ENCODE assay signal across 24 cellular contexts in the genomic region with DNA sequence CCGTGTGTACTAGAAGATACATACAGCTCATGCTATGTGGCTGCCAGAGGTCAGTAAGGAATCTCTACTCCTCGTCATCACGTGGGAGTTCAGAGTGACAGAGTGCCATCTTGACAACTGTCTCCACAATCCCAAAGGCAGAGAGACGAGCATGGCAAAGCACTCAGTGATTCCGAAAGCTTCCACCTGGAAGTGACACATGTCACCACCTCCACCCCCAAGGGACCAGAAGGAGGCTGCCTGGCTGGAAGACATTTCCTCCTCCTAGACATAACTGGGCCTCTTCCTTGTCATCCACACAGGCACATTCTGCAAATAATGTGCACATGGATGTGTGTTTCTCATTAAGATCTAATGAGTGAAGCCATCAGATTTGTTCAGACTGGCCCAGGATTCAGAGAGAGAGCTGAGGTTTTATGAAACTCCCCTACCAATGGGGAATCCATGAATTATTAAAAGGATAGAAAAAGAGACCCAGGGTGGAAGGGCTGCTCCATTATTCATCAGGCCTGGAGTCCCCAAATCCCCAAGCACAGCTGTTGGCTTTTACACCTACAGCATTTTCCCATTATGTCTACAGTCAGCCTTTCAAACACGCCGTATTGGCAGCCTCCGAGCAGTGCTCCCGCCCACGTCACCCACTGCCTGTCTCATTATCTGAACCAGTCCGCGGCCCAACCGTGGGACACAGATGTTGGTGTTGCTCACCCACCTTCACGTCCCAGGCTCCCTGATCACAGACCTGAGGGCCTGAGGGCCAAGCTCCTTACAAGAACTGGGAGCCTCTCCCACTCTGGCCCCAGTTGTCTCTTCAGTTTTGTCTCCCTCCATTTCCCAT. TPM values are rescaled to one million over a fixed set of nuclear protein-coding genes. Genes with fewer than 3 reads are reported as not detected.
A peak's percentile ranks its signal among the peaks of the same experiment; 100 is the strongest.
DNase-seq lines count a peak whose midpoint lies in the region; ATAC-seq and TF ChIP-seq lines count a peak whose summit lies in the region.
"Had no signal": no experiment of that assay in that cellular context is flagged by ENCODE, and none has a peak within 500 bp of the region (broad histone marks: within the 10 kb centered on the region; RNA-seq: fewer than 3 reads in every experiment).

No MANE protein-coding gene starts in this region.

- H3K4me3 ChIP-seq in sigmoid colon: no peak overlapping the region
- H3K4me3 ChIP-seq: HAP-1 had no signal

- H3K36me3 ChIP-seq in sigmoid colon: no peaks in the 10 kb centered on the region
- H3K36me3 ChIP-seq: HAP-1 had no signal

- DNase-seq in NCI-H82 (lab: John Stamatoyannopoulos, UW): peak; percentile 37
- DNase-seq in NCI-H82 treated with DMSO at 0.1 percent for 48 hours (lab: John Stamatoyannopoulos, UW; ENCODE audit: unreplicated experiment): no peak
- peak; percentile 24 for DNase-seq in NCI-H2171 (lab: John Stamatoyannopoulos, UW)
- peak; percentile 71 for DNase-seq in glutamatergic neuron
- peak; percentile 50 for DNase-seq in sigmoid colon
- no peak for DNase-seq in mucosa of gallbladder (ENCODE audit: low spot score)
- no peak for DNase-seq in stimulated activated naive B cell treated with anti-CD40 and anti-IgM and Interleukin-4, amounts not matched to agents 10 μg/mL and 1 μg/mL and 100 μg/mL, for 72 hours
- DNase-seq: Calu3; CD8-positive, alpha-beta memory T cell; DMS53; GDM1; IMR-90; NCI-H1105; NCI-H146; NCI-H2029; NCI-H526 treated with DMSO at 0.1 percent for 48 hours; SIG-M5 had no signal

- H3K9me3 Mint-ChIP-seq in glutamatergic neuron (ENCODE audit: unreplicated experiment): peaks cover 18% of the 10 kb centered on the region
- H3K9me3 Mint-ChIP-seq in stimulated activated naive B cell treated with anti-CD40 and anti-IgM and Interleukin-4, amounts not matched to agents 10 μg/mL and 1 μg/mL and 100 μg/mL, for 72 hours: peaks cover 0 to 3% of the 10 kb centered on the region in 2 donors

- no peak for TF ChIP-seq EP300 in sigmoid colon (IDR thresholded peaks at IDR 0.05)

- WGBS in sigmoid colon, 2 donors: 85% methylated on average over 14 of the region's 14 CpGs

- no peak for TF ChIP-seq POLR2A in sigmoid colon (IDR thresholded peaks at IDR 0.05)

- peak overlapping the region; percentile 97 for H3K27ac Mint-ChIP-seq in glutamatergic neuron (ENCODE audit: unreplicated experiment)
- H3K27ac Mint-ChIP-seq in stimulated activated naive B cell treated with anti-CD40 and anti-IgM and Interleukin-4, amounts not matched to agents 10 μg/mL and 1 μg/mL and 100 μg/mL, for 72 hours: no peak overlapping the region
- H3K27ac Mint-ChIP-seq: CD8-positive, alpha-beta memory T cell had no signal

- peaks cover 11 to 51% (median 32%) of the 10 kb centered on the region in 3 donors for H3K27me3 ChIP-seq in sigmoid colon

- intact Hi-C loops in sigmoid colon (cut with DNase I): no loop called here

- no peak overlapping the region for H3K27ac ChIP-seq in sigmoid colon
- H3K27ac ChIP-seq: C4-2B, KMS-11 had no signal

- peaks cover 16% of the 10 kb centered on the region for H3K27me3 Mint-ChIP-seq in glutamatergic neuron (ENCODE audit: unreplicated experiment)
- peaks cover 52 to 73% of the 10 kb centered on the region in 2 donors for H3K27me3 Mint-ChIP-seq in stimulated activated naive B cell treated with anti-CD40 and anti-IgM and Interleukin-4, amounts not matched to agents 10 μg/mL and 1 μg/mL and 100 μg/mL, for 72 hours

- H3K4me3 Mint-ChIP-seq in glutamatergic neuron (ENCODE audit: unreplicated experiment): peak overlapping the region; percentile 83
- no peak overlapping the region for H3K4me3 Mint-ChIP-seq in stimulated activated naive B cell treated with anti-CD40 and anti-IgM and Interleukin-4, amounts not matched to agents 10 μg/mL and 1 μg/mL and 100 μg/mL, for 72 hours
- H3K4me3 Mint-ChIP-seq: CD8-positive, alpha-beta memory T cell had no signal

- H3K36me3 Mint-ChIP-seq in glutamatergic neuron (ENCODE audit: unreplicated experiment): no peaks in the 10 kb centered on the region
- H3K36me3 Mint-ChIP-seq in stimulated activated naive B cell treated with anti-CD40 and anti-IgM and Interleukin-4, amounts not matched to agents 10 μg/mL and 1 μg/mL and 100 μg/mL, for 72 hours: no peaks in the 10 kb centered on the region

- no peaks in the 10 kb centered on the region for H3K9me3 ChIP-seq in sigmoid colon
- H3K9me3 ChIP-seq: HAP-1 had no signal

- peaks cover 40% of the 10 kb centered on the region for H3K4me1 Mint-ChIP-seq in glutamatergic neuron (ENCODE audit: low read depth, unreplicated experiment)
- H3K4me1 Mint-ChIP-seq in stimulated activated naive B cell treated with anti-CD40 and anti-IgM and Interleukin-4, amounts not matched to agents 10 μg/mL and 1 μg/mL and 100 μg/mL, for 72 hours: peaks cover 2 to 5% of the 10 kb centered on the region in 2 donors

- peaks cover 0 to 3% (median 0%) of the 10 kb centered on the region in 4 donors for H3K4me1 ChIP-seq in sigmoid colon
- H3K4me1 ChIP-seq: HAP-1 had no signal

- ATAC-seq in GM18861 (IDR thresholded peaks at IDR 0.05; ENCODE audit: unreplicated experiment): no peak
- ATAC-seq in stimulated activated naive B cell treated with anti-CD40 and anti-IgM and Interleukin-4, amounts not matched to agents 10 μg/mL and 1 μg/mL and 100 μg/mL, for 72 hours (replicated peaks): no peak
- ATAC-seq: Panc1 had no signal

- TF ChIP-seq CTCF in glutamatergic neuron (IDR thresholded peaks at IDR 0.05; ENCODE audit: partially characterized antibody, unreplicated experiment): no peak
- no peak for TF ChIP-seq CTCF in sigmoid colon (IDR thresholded peaks at IDR 0.05)

RNA-seq across cellular contexts. Expression of gene CACNG5, which starts 3.3 kb away (rescaled TPM):
- total RNA-seq in glutamatergic neuron (ENCODE audit: unreplicated experiment) (45.1 TPM), sigmoid colon (1 to 10 TPM in 1 of 4 donors, not detected in 3; 1.1 TPM), mucosa of gallbladder (not detected)
- polyA plus RNA-seq in sigmoid colon: not detected
- total RNA-seq: A172; Calu3; CD8-positive, alpha-beta memory T cell; IMR-90; T-helper 1 cell treated with Interleukin-12 subunit alpha and Interleukin-12 subunit beta and Interleukin-4 antibody, amounts not matched to agents 30 ng/mL and 1 ng/mL, for 36 hours had no signal
- polyA plus RNA-seq: CD8-positive, alpha-beta memory T cell; IMR-90 had no signal

Comparison
In these comparisons a context has a peak if more than half of its experiments do, and no peak if none do; other contexts are left out.
1. DNase-seq: peak in NCI-H82 (single experiment), NCI-H2171 (single experiment), glutamatergic neuron (single experiment) and sigmoid colon (single experiment); none in NCI-H82 treated with DMSO at 0.1 percent for 48 hours (single experiment), mucosa of gallbladder (single experiment) and stimulated activated naive B cell treated with anti-CD40 and anti-IgM and Interleukin-4, amounts not matched to agents 10 μg/mL and 1 μg/mL and 100 μg/mL, for 72 hours (single experiment).
2. RNA of gene CACNG5, which starts 3.3 kb away (total RNA-seq): 45.1 TPM in glutamatergic neuron (single experiment); 1.1 TPM in sigmoid colon and not detected in mucosa of gallbladder (single experiment); every median in the first group is over 10 times any median in the second.